ENCODE assay signal across 8 cellular contexts in genomic region chr13:102845630-102846260, GRCh38. TPM values are rescaled to one million over a fixed set of nuclear protein-coding genes. Genes with fewer than 3 reads are reported as not detected.
DNase-seq lines count a peak whose midpoint lies in the region; ATAC-seq and TF ChIP-seq lines count a peak whose summit lies in the region.

Gene ERCC5 (plus strand): TSS chr13:102846032. CDS start chr13:102846267, 235 bp downstream.

- no peaks in the 10 kb centered on the region for H3K36me3 ChIP-seq in PC-3 (ENCODE audit: low read depth, low read length)
- H3K36me3 ChIP-seq in mucosa of descending colon (ENCODE audit: low read depth) = no peaks in the 10 kb centered on the region

- TSS peak; percentile 43 for BruUV-seq in PC-3 (replicated peaks; lab: Mats Ljungman, UMichigan)

- H3K9ac ChIP-seq in PC-3 (ENCODE audit: low read length) = peak within 1 kb of the TSS; percentile 82

- H3K4me2 ChIP-seq in PC-3 (ENCODE audit: low read length) = peak within 1 kb of the TSS; percentile 89

- peak within 1 kb of the TSS; percentile 74 for H3K27ac ChIP-seq in PC-3 (ENCODE audit: low read length)

- no peaks in the 10 kb centered on the region for H3F3A ChIP-seq in PC-3 (ENCODE audit: low read length, unreplicated experiment)

- CTCF ChIA-PET in PC-3 (lab: Charles Lee) = no interaction called here

- H3K27me3 Mint-ChIP-seq in IgD-negative memory B cell = no peaks in the 10 kb centered on the region

- no peaks in the 10 kb centered on the region for H4K20me1 ChIP-seq in PC-3 (ENCODE audit: low read length)

- peaks cover 2% of the 10 kb centered on the region for H3K36me3 Mint-ChIP-seq in IgD-negative memory B cell

- no peaks in the 10 kb centered on the region for H3K9me3 ChIP-seq in PC-3 (ENCODE audit: low read length)
- no peaks in the 10 kb centered on the region for H3K9me3 ChIP-seq in mucosa of descending colon

- TF ChIP-seq CTCF in PC-3 (conservative IDR thresholded peaks at IDR 0.05; ENCODE audit: low read depth, low read length) = no peak
- TF ChIP-seq CTCF in epithelial cell of esophagus (IDR thresholded peaks at IDR 0.05; ENCODE audit: insufficient read depth, low read depth, low read length, missing control alignments) = no peak
- TF ChIP-seq CTCF in mucosa of descending colon (IDR thresholded peaks at IDR 0.05) = no peak

- peak; percentile 84 for DNase-seq in DMS114 treated with DMSO at 0.1 percent for 48 hours (lab: John Stamatoyannopoulos, UW; ENCODE audit: unreplicated experiment)
- DNase-seq in PC-3 = peak; percentile 93
- DNase-seq in activated T-cell treated with anti-CD3 and anti-CD28 coated beads for 48 hours (ENCODE audit: low read depth) = peak; percentile 92
- DNase-seq in epithelial cell of esophagus (ENCODE audit: low read depth) = peak; percentile 97
- DNase-seq in mucosa of descending colon = peak; percentile 96 to 97 (median 97)
- DNase-seq in stimulated activated CD8-positive, alpha-beta memory T cell treated with anti-CD3 and anti-CD28 coated beads, Interleukin-4, amount 100 ng/mL, for 24 hours (ENCODE audit: low read depth) = peak; percentile 90

- H3K27ac Mint-ChIP-seq in IgD-negative memory B cell = peak within 1 kb of the TSS; percentile 99 to 100 (median 100)

- no peaks in the 10 kb centered on the region for H3K9me2 ChIP-seq in PC-3 (replicated peaks; ENCODE audit: low read length)

- peaks cover 18 to 42% (median 27%) of the 10 kb centered on the region in 3 donors for H3K4me1 Mint-ChIP-seq in IgD-negative memory B cell

- H2AFZ ChIP-seq in PC-3 (ENCODE audit: low read length) = peak within 1 kb of the TSS; percentile 93

- peaks cover 0 to 3% (median 0%) of the 10 kb centered on the region in 3 donors for H3K9me3 Mint-ChIP-seq in IgD-negative memory B cell

- POLR2A ChIA-PET in PC-3 (lab: Charles Lee; ENCODE audit: unreplicated experiment) = interaction anchor here (0.5 to 0.9 kb wide), 3 partner anchors 127 to 276 kb away, joined by 3 to 6 read pairs (median 5); no protein-coding TSS in a partner anchor

- peak; percentile 81 for ATAC-seq in GM21529 (IDR thresholded peaks at IDR 0.05; ENCODE audit: unreplicated experiment)
- peak; percentile 81 for ATAC-seq in PC-3
- ATAC-seq in mucosa of descending colon = peak; percentile 94

- H3K4me3 Mint-ChIP-seq in IgD-negative memory B cell = peak within 1 kb of the TSS; percentile 98 to 99 (median 98)

- H3K27me3 ChIP-seq in PC-3 (ENCODE audit: low read length) = no peaks in the 10 kb centered on the region

- peaks cover 32% of the 10 kb centered on the region for H3K79me2 ChIP-seq in PC-3 (ENCODE audit: low read length)

- intact Hi-C loops in PC-3 (cut with micrococcal nuclease) = loop anchor here (1.0 kb wide), 2 partner anchors 72 to 249 kb away; partner anchors contain the start of genes TEX30 and TPP2
- intact Hi-C loops in mucosa of descending colon (cut with DNase I, micrococcal nuclease) = loop anchor here in 1 of 2 donors (5.0 kb wide), 1 partner anchor 248 kb away; the partner anchor contains the start of gene TPP2

- 0 out of 2 replicates have a peak, but pooled peaks cover 6% of the 10 kb centered on the region for H3K4me1 ChIP-seq in PC-3 (ENCODE audit: insufficient read depth, low read length)
- H3K4me1 ChIP-seq in mucosa of descending colon (ENCODE audit: low read depth) = peaks cover 18% of the 10 kb centered on the region

- peak within 1 kb of the TSS; percentile 95 for H3K4me3 ChIP-seq in PC-3 (ENCODE audit: low read length)
- H3K4me3 ChIP-seq in epithelial cell of esophagus (ENCODE audit: low read length) = peak within 1 kb of the TSS; percentile 89
- H3K4me3 ChIP-seq in mucosa of descending colon = peak within 1 kb of the TSS; percentile 74

RNA-seq across cellular contexts. Expression of gene ERCC5, which starts in this region (rescaled TPM):
- 42.4 TPM for polyA plus RNA-seq in IgD-negative memory B cell
- total RNA-seq in PC-3 (2014; rRNA removed) (19.3 and 23.7 TPM in 2 replicates), mucosa of descending colon (10 to 100 TPM; 58.6 to 85.0 (median 62.7) TPM)

Comparison
In these comparisons a context has a peak if more than half of its experiments do, and no peak if none do; other contexts are left out.
1. Peak in every context shown above with its lines: DNase-seq, ATAC-seq, H3K4me3 ChIP-seq and H3K27ac ChIP-seq.